24 cellular contexts compared by ENCODE assay signal in the genomic region with DNA sequence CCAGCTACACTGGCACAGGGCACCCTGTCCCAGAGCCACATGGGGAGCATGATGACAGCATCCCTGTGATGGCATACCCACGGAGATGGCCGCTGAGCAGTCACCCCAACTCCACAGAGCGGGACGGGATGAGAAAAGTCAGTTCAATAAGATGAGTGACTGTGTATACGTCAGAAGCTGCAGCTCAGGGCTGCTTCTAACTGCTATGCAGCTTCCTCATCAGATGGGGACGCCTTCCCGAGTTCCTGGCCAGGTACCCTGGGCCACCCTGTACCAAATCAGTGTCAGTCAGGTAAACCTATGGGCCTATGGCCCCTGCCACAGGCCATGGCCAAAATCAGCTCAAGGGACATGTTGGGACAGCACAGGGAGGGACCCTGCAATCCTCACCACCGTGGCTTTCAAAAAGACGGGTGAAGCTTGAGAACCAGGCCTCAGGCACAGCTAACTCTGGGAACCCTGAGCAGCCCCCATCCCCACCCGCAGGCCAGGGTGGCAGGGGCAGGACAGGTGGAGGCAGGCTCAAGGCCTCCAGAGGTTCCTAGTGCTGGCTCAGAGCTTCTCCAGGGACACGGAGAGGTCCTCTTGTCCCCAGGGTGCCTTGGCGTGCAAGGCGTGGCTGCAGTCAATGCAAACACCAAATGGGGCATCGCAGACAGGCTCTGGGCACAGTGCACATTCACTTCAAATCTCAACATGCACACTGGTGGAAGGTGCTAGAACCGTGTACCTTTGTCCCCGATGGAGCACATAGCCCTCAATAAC.
"Had no signal": no experiment of that assay in that cellular context is flagged by ENCODE, and none has a peak within 500 bp of the region (broad histone marks: within the 10 kb centered on the region; RNA-seq: fewer than 3 reads in every experiment).

No MANE protein-coding gene starts in this region.

- H3K27me3 Mint-ChIP-seq: progenitor cell of endocrine pancreas; stimulated activated memory B cell treated with anti-CD40 and anti-IgM and Interleukin-4, amounts not matched to agents 10 μg/mL and 1 μg/mL and 100 μg/mL, for 72 hours; stimulated activated naive CD8-positive, alpha-beta T cell treated with anti-CD3 and anti-CD28 coated beads, Interleukin-15, amount 100 ng/mL, for 72 hours; type B pancreatic cell had no signal

- DNase-seq: naive thymus-derived CD4-positive, alpha-beta T cell; natural killer cell; ovary; posterior cingulate gyrus; psoas muscle; right cardiac atrium; stimulated activated CD4-positive, alpha-beta T cell treated with anti-CD3 and anti-CD28 coated beads, Interleukin-12 subunit alpha, Interleukin-12 subunit beta, amount 100 ng/mL, for 4 hours; stimulated activated CD4-positive, alpha-beta T cell treated with anti-CD3 and anti-CD28 coated beads, Interleukin-1b, Interleukin-23, amount 100 ng/mL, for 48 hours; stimulated activated CD4-positive, alpha-beta T cell treated with anti-CD3 and anti-CD28 coated beads, Interleukin-4, amount 100 ng/mL, for 1 hour; stimulated activated CD4-positive, alpha-beta T cell treated with anti-CD3 and anti-CD28 coated beads, Interleukin-4, amount 100 ng/mL, for 4 hours; stimulated activated CD8-positive, alpha-beta memory T cell treated with anti-CD3 and anti-CD28 coated beads, Interleukin-4, amount 100 ng/mL, for 48 hours; stimulated activated naive CD4-positive, alpha-beta T cell; stimulated activated naive CD8-positive, alpha-beta T cell treated with anti-CD3 and anti-CD28 coated beads, Interleukin-15, amount 100 ng/mL, for 72 hours; stimulated activated naive CD8-positive, alpha-beta T cell treated with anti-CD3 and anti-CD28 coated beads, Interleukin-15, Interleukin-2, amounts not matched to agents 100 U/mL and 50 U/mL, for 24 hours; substantia nigra; testis; tibial artery; transverse colon; upper lobe of right lung had no signal

- H3K4me1 Mint-ChIP-seq: naive thymus-derived CD4-positive, alpha-beta T cell; natural killer cell; nephron; neural progenitor cell; stimulated activated memory B cell treated with anti-CD40 and anti-IgM and Interleukin-4, amounts not matched to agents 10 μg/mL and 1 μg/mL and 100 μg/mL, for 72 hours; stimulated activated naive CD8-positive, alpha-beta T cell treated with anti-CD3 and anti-CD28 coated beads, Interleukin-15, amount 100 ng/mL, for 72 hours had no signal

- H3K4me3 Mint-ChIP-seq: naive thymus-derived CD4-positive, alpha-beta T cell; natural killer cell; nephron; neural progenitor cell; stimulated activated memory B cell treated with anti-CD40 and anti-IgM and Interleukin-4, amounts not matched to agents 10 μg/mL and 1 μg/mL and 100 μg/mL, for 72 hours; stimulated activated naive CD8-positive, alpha-beta T cell treated with anti-CD3 and anti-CD28 coated beads, Interleukin-15, amount 100 ng/mL, for 72 hours; type B pancreatic cell had no signal

- H3K9me3 Mint-ChIP-seq: natural killer cell, type B pancreatic cell had no signal

- H3K27ac Mint-ChIP-seq: naive thymus-derived CD4-positive, alpha-beta T cell; natural killer cell; nephron; neural progenitor cell; progenitor cell of endocrine pancreas; stimulated activated memory B cell treated with anti-CD40 and anti-IgM and Interleukin-4, amounts not matched to agents 10 μg/mL and 1 μg/mL and 100 μg/mL, for 72 hours; stimulated activated naive CD8-positive, alpha-beta T cell treated with anti-CD3 and anti-CD28 coated beads, Interleukin-15, amount 100 ng/mL, for 72 hours; type B pancreatic cell had no signal

- H3K36me3 Mint-ChIP-seq: naive thymus-derived CD4-positive, alpha-beta T cell; natural killer cell; stimulated activated memory B cell treated with anti-CD40 and anti-IgM and Interleukin-4, amounts not matched to agents 10 μg/mL and 1 μg/mL and 100 μg/mL, for 72 hours; type B pancreatic cell had no signal
